8 cellular contexts compared by ENCODE assay signal in the genomic region with DNA sequence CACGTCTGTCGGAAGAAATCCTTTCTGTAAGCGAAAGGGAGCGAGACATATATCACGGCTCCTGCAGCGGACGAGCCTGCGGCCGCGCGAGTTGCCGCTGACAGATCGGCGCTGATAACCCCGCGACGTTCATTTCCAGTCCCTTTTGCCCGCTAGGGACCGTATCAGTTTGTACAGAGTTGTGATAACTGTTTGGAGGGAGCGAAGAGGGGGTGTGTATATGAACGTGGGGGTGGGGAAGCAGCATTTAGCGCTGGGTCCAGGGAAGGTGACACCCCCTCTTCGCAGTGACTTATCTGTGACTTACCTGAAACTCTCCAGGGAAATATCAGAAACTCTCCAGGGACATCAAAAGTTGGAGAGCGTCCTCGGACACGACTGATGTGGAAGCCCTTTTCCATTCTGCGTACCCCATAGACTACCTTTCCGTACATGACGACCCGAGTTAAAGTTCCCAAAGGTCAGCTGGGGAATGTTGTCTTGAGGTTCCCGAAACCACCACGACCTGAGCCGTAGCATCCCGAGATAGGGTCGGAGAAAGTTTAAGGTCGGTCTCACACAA. TPM values are rescaled to one million over a fixed set of nuclear protein-coding genes. Genes with fewer than 3 reads are reported as not detected.
DNase-seq lines count a peak whose midpoint lies in the region; ATAC-seq and TF ChIP-seq lines count a peak whose summit lies in the region.

No MANE protein-coding gene starts in this region.

- H3K4me3 Mint-ChIP-seq in activated naive CD8-positive, alpha-beta T cell treated with anti-CD3 and anti-CD28 coated beads for 36 hours, result peak overlapping the region; percentile 47
- H3K4me3 Mint-ChIP-seq in immature natural killer cell, result peak overlapping the region; percentile 76 to 82 (median 81)

- no peaks in the 10 kb centered on the region for H3K9me3 ChIP-seq in A673 (ENCODE audit: low read depth, low read length, poor library complexity, severe bottlenecking)
- H3K9me3 ChIP-seq in tibial nerve, result no peaks in the 10 kb centered on the region

- H3K36me3 ChIP-seq in A673 (ENCODE audit: insufficient read depth, low read length, poor library complexity, severe bottlenecking) (no peaks in the 10 kb centered on the region), tibial nerve (no peaks in the 10 kb centered on the region)

- WGBS in tibial nerve, 2 donors, result 5 to 8% methylated on average over 23 to 28 of the region's 36 CpGs

- no peak for TF ChIP-seq CTCF in A673 (conservative IDR thresholded peaks at IDR 0.05; ENCODE audit: low read depth, low read length)
- no peak for TF ChIP-seq CTCF in tibial nerve (IDR thresholded peaks at IDR 0.05)

- intact Hi-C loops in A673 (cut with micrococcal nuclease; ENCODE audit: unreplicated experiment), result loop anchor here (2.0 kb wide), 1 partner anchor 394 kb away; no protein-coding TSS in a partner anchor

- peaks cover 17% of the 10 kb centered on the region for H3K4me1 Mint-ChIP-seq in activated naive CD8-positive, alpha-beta T cell treated with anti-CD3 and anti-CD28 coated beads for 36 hours
- H3K4me1 Mint-ChIP-seq in immature natural killer cell, result peaks cover 31 to 47% of the 10 kb centered on the region in 2 donors

- H3K36me3 Mint-ChIP-seq in activated naive CD8-positive, alpha-beta T cell treated with anti-CD3 and anti-CD28 coated beads for 36 hours, result no peaks in the 10 kb centered on the region
- no peaks in the 10 kb centered on the region for H3K36me3 Mint-ChIP-seq in immature natural killer cell

- no peak for TF ChIP-seq POLR2A in tibial nerve (IDR thresholded peaks at IDR 0.05)

- no peak for ATAC-seq in GM18868 (IDR thresholded peaks at IDR 0.05; ENCODE audit: unreplicated experiment)

- TF ChIP-seq EP300 in tibial nerve (IDR thresholded peaks at IDR 0.05), result no peak

- H3K4me3 ChIP-seq in A673 (ENCODE audit: low read depth, low read length, poor library complexity, severe bottlenecking) (peak overlapping the region; percentile 56), tibial nerve (peak overlapping the region; percentile 52 to 82 (median 69))

- H3K9me3 Mint-ChIP-seq in activated naive CD8-positive, alpha-beta T cell treated with anti-CD3 and anti-CD28 coated beads for 36 hours, result no peaks in the 10 kb centered on the region
- H3K9me3 Mint-ChIP-seq in immature natural killer cell, result peaks cover 0 to 2% (median 0%) of the 10 kb centered on the region in 6 donors

- CTCF ChIA-PET in A673 (lab: Charles Lee), result no interaction called here

- no peak overlapping the region for H3K27ac ChIP-seq in A673 (ENCODE audit: low read depth, low read length, poor library complexity, severe bottlenecking)
- H3K27ac ChIP-seq in tibial nerve, result peak overlapping the region in 1 of 4 donors; percentile 77

- BruUV-seq in A673 (replicated peaks; lab: Mats Ljungman, UMichigan), result no TSS peak

- peaks cover 84% of the 10 kb centered on the region for H3K27me3 Mint-ChIP-seq in activated naive CD8-positive, alpha-beta T cell treated with anti-CD3 and anti-CD28 coated beads for 36 hours
- peaks cover 46 to 69% (median 64%) of the 10 kb centered on the region in 3 donors for H3K27me3 Mint-ChIP-seq in immature natural killer cell (ENCODE audit: low read depth in 3 of 3)

- H3K27me3 ChIP-seq in A673 (replicated peaks; ENCODE audit: insufficient read depth, low read depth, low read length, poor library complexity) (peaks cover 97% of the 10 kb centered on the region), tibial nerve (peaks cover 13 to 95% of the 10 kb centered on the region in 2 donors)

- DNase-seq in A673 (ENCODE audit: low spot score) (peak; percentile 42), HuH-7 (ENCODE audit: low spot score) (peak; percentile 59), immature natural killer cell (peak; percentile 31 to 47 (median 43)), tibial nerve (ENCODE audit: low spot score in 2 of 2) (no peak), anterior cingulate cortex (lab: John Stamatoyannopoulos, UW) (no peak), AML-193 (lab: John Stamatoyannopoulos, UW) (no peak)
- DNase-seq in activated naive CD8-positive, alpha-beta T cell treated with anti-CD3 and anti-CD28 coated beads for 36 hours, result peak; percentile 16

- no peak overlapping the region for H3K27ac Mint-ChIP-seq in activated naive CD8-positive, alpha-beta T cell treated with anti-CD3 and anti-CD28 coated beads for 36 hours
- peak overlapping the region in 2 of 6 donors; percentile 35 to 51 for H3K27ac Mint-ChIP-seq in immature natural killer cell

- peaks cover 33% of the 10 kb centered on the region for H3K4me1 ChIP-seq in A673 (ENCODE audit: insufficient read depth, low read length, poor library complexity, severe bottlenecking)
- H3K4me1 ChIP-seq in tibial nerve, result peaks cover 0 to 64% (median 22%) of the 10 kb centered on the region in 4 donors

- POLR2A ChIA-PET in A673 (lab: Charles Lee; ENCODE audit: low non-redundant PET), result no interaction called here

RNA-seq across cellular contexts. Expression of gene GATA6, which starts 0.9 kb away (rescaled TPM):
- 0.20 and 0.21 TPM in 2 replicates for total RNA-seq in A673 (2021)
- not detected for total RNA-seq in activated naive CD8-positive, alpha-beta T cell treated with anti-CD3 and anti-CD28 coated beads for 36 hours
- under 1 TPM in 1 of 3 donors, not detected in 2; 0.09 TPM for polyA plus RNA-seq in immature natural killer cell
- 1 to 10 TPM; 4.2 to 8.4 (median 7.2) TPM for total RNA-seq in tibial nerve

Comparison
In these comparisons a context has a peak if more than half of its experiments do, and no peak if none do; other contexts are left out.
1. DNase-seq: peak in A673 (single experiment), HuH-7 (single experiment), activated naive CD8-positive, alpha-beta T cell treated with anti-CD3 and anti-CD28 coated beads for 36 hours (single experiment) and immature natural killer cell (3 of 3); none in tibial nerve (0 of 2), anterior cingulate cortex (0 of 58) and AML-193 (0 of 2).